Comparison of ENCODE assay signal across 8 cellular contexts in the genomic region with DNA sequence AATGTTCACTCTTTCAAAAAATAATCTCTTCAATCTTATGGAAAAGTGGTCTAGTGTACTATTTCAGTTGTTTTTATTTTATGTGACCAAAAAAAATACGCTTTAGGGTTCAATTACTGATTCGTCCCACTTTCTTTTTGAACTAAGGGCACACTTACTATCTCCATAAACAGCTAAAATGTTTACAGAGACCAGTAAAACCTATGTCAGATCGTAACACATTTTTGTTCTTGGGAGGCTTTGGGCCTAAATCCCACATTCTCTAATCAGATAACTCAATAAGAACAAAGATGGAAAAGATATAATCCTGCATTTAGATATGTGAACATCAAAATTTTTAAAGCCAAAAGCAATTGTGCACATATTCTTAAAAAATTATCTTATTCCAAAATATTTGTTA. TPM values are rescaled to one million over a fixed set of nuclear protein-coding genes. Genes with fewer than 3 reads are reported as not detected.
DNase-seq lines count a peak whose midpoint lies in the region; ATAC-seq and TF ChIP-seq lines count a peak whose summit lies in the region.

No MANE protein-coding gene starts in this region.

- peak overlapping the region; percentile 64 to 91 (median 85); a peak in 21 of 22 replicates for H3K4me2 ChIP-seq in BLaER1 treated with 17β-estradiol and CSF1 and Interleukin-3, amounts not matched to agents 10 nM and 100 nM

- ATAC-seq in HG02623 (IDR thresholded peaks at IDR 0.05; ENCODE audit: unreplicated experiment) (no peak), GM21367 (IDR thresholded peaks at IDR 0.05; ENCODE audit: unreplicated experiment) (no peak)

- peak overlapping the region; percentile 48 to 97 (median 85); a peak in 20 of 22 replicates for H3K27ac ChIP-seq in BLaER1 treated with 17β-estradiol and CSF1 and Interleukin-3, amounts not matched to agents 10 nM and 100 nM

- no peaks in the 10 kb centered on the region for H3K9me3 Mint-ChIP-seq in IgD-negative memory B cell
- H3K9me3 Mint-ChIP-seq in neural crest cell = peaks cover 4% of the 10 kb centered on the region

- peak overlapping the region; percentile 64 to 82 (median 76) for H3K4me3 ChIP-seq in BLaER1 treated with 17β-estradiol and CSF1 and Interleukin-3, amounts not matched to agents 10 nM and 100 nM

- H3K9ac ChIP-seq in BLaER1 treated with 17β-estradiol and CSF1 and Interleukin-3, amounts not matched to agents 10 nM and 100 nM = peak overlapping the region; percentile 72 to 96 (median 88); a peak in 21 of 22 replicates

- peaks cover 6% of the 10 kb centered on the region for H3K36me3 Mint-ChIP-seq in IgD-negative memory B cell
- H3K36me3 Mint-ChIP-seq in neural crest cell (ENCODE audit: low read depth) = peaks cover 4% of the 10 kb centered on the region

- no peak for TF ChIP-seq CTCF in neural crest cell (conservative IDR thresholded peaks at IDR 0.05)

- H3K4me3 Mint-ChIP-seq in IgD-negative memory B cell (peak overlapping the region in 3 of 4 donors; percentile 63 to 90 (median 79)), neural crest cell (peak overlapping the region; percentile 86)

- H3K4me1 Mint-ChIP-seq in IgD-negative memory B cell (peaks cover 10 to 18% (median 13%) of the 10 kb centered on the region in 3 donors), neural crest cell (peaks cover 4% of the 10 kb centered on the region)

- H4K20me1 ChIP-seq in BLaER1 treated with 17β-estradiol and CSF1 and Interleukin-3, amounts not matched to agents 10 nM and 100 nM = peaks cover 0 to 26% (median 0%) of the 10 kb centered on the region in 11 experiments; a peak in 3 of 22 replicates

- H3K36me3 ChIP-seq in BLaER1 treated with 17β-estradiol and CSF1 and Interleukin-3, amounts not matched to agents 10 nM and 100 nM = peaks cover 0 to 20% (median 0%) of the 10 kb centered on the region in 11 experiments; a peak in 2 of 22 replicates

- DNase-seq in dermis blood vessel endothelial cell (peak; percentile 17), neural crest cell (ENCODE audit: low read depth, low spot score) (no peak), NCI-H2081 (lab: John Stamatoyannopoulos, UW) (no peak), 8988T (no peak)

- peaks cover 3 to 31% (median 12%) of the 10 kb centered on the region in 10 experiments; a peak in 14 of 20 replicates for H3K4me1 ChIP-seq in BLaER1 treated with 17β-estradiol and CSF1 and Interleukin-3, amounts not matched to agents 10 nM and 100 nM

- H3K9me3 ChIP-seq in BLaER1 treated with 17β-estradiol and CSF1 and Interleukin-3, amounts not matched to agents 10 nM and 100 nM (replicated peaks in 1 of 11) = peaks cover 0 to 7% (median 0%) of the 10 kb centered on the region in 11 experiments; a peak in 3 of 22 replicates

- H3K27ac Mint-ChIP-seq in IgD-negative memory B cell = peak overlapping the region in 2 of 3 donors; percentile 20 to 39
- H3K27ac Mint-ChIP-seq in neural crest cell (ENCODE audit: unreplicated experiment) = peak overlapping the region; percentile 16

- H3K27me3 Mint-ChIP-seq in IgD-negative memory B cell (no peaks in the 10 kb centered on the region), neural crest cell (ENCODE audit: low read depth) (no peaks in the 10 kb centered on the region)

- no peaks in the 10 kb centered on the region for H3K27me3 ChIP-seq in BLaER1 treated with 17β-estradiol and CSF1 and Interleukin-3, amounts not matched to agents 10 nM and 100 nM

RNA-seq across cellular contexts. Expression of gene EPC1, which starts 29.8 kb away (rescaled TPM):
- polyA plus RNA-seq in IgD-negative memory B cell = 78.9 TPM
- total RNA-seq in dermis blood vessel endothelial cell (24.3 and 24.8 TPM in 2 replicates), neural crest cell (44.4 and 48.4 TPM in 2 replicates)
